Comparison of ENCODE assay signal across 11 cellular contexts in genomic region chr7:44284216-44284615, GRCh38. TPM values are rescaled to one million over a fixed set of nuclear protein-coding genes. Genes with fewer than 3 reads are reported as not detected.
DNase-seq lines count a peak whose midpoint lies in the region; ATAC-seq and TF ChIP-seq lines count a peak whose summit lies in the region.
"Had no signal": no experiment of that assay in that cellular context is flagged by ENCODE, and none has a peak within 500 bp of the region (broad histone marks: within the 10 kb centered on the region; RNA-seq: fewer than 3 reads in every experiment).

No MANE protein-coding gene starts in this region.

- WGBS in esophagus muscularis mucosa: 77% methylated on average over 13 of the region's 13 CpGs

- TF ChIP-seq CTCF in ascending aorta (IDR thresholded peaks at IDR 0.05) (no peak), mesothelial cell of epicardium (IDR thresholded peaks at IDR 0.05; ENCODE audit: unreplicated experiment) (no peak), esophagus muscularis mucosa (IDR thresholded peaks at IDR 0.05) (no peak)

- H3K4me3 ChIP-seq in ascending aorta: no peak overlapping the region
- H3K4me3 ChIP-seq in esophagus muscularis mucosa: no peak overlapping the region
- H3K4me3 ChIP-seq: lung had no signal

- ATAC-seq in GM21381 (IDR thresholded peaks at IDR 0.05; ENCODE audit: unreplicated experiment) (no peak), HG03095 (IDR thresholded peaks at IDR 0.05; ENCODE audit: unreplicated experiment) (no peak)

- peak; percentile 15 for DNase-seq in activated naive CD4-positive, alpha-beta T cell treated with anti-CD3 and anti-CD28 coated beads, Interleukin-2, amount 10 ng/mL, durations not matched to agents 7 days and 5 days
- no peak for DNase-seq in activated naive CD4-positive, alpha-beta T cell treated with Interleukin-2 at 50 U/mL for 16 hours
- DNase-seq in ascending aorta (ENCODE audit: low spot score in 2 of 2): peak; percentile 3 to 61
- peak; percentile 14 to 35 for DNase-seq in mesothelial cell of epicardium (ENCODE audit: low spot score in 2 of 2, unreplicated experiment in 2 of 2)
- DNase-seq in ureter (ENCODE audit: low spot score): peak; percentile 41
- DNase-seq in esophagus muscularis mucosa (ENCODE audit: extremely low spot score): no peak
- DNase-seq: NCI-H2029 had no signal

- H3K4me1 ChIP-seq in ascending aorta: no peaks in the 10 kb centered on the region
- peaks cover 0 to 15% (median 0%) of the 10 kb centered on the region in 4 donors for H3K4me1 ChIP-seq in esophagus muscularis mucosa

- H3K27me3 ChIP-seq in ascending aorta (no peaks in the 10 kb centered on the region), esophagus muscularis mucosa (no peaks in the 10 kb centered on the region)

- H3K27ac Mint-ChIP-seq in activated naive CD4-positive, alpha-beta T cell treated with anti-CD3 and anti-CD28 coated beads, Interleukin-2, amount 10 ng/mL, durations not matched to agents 7 days and 5 days: no peak overlapping the region
- no peak overlapping the region for H3K27ac Mint-ChIP-seq in mesothelial cell of epicardium
- H3K27ac Mint-ChIP-seq: dendritic cell treated with granulocyte-macrophage colony-stimulating factor and Interleukin-4, amounts not matched to agents 40 ng/mL and 50 ng/mL, for 4 days had no signal

- intact Hi-C loops in ascending aorta (cut with DNase I): no loop called here
- intact Hi-C loops in esophagus muscularis mucosa (cut with DNase I): no loop called here

- H3K27ac ChIP-seq in ascending aorta (no peak overlapping the region), esophagus muscularis mucosa (replicated peaks in 1 of 4) (no peak overlapping the region)

- H3K36me3 ChIP-seq in ascending aorta (no peaks in the 10 kb centered on the region), esophagus muscularis mucosa (no peaks in the 10 kb centered on the region)

- no peak for TF ChIP-seq EP300 in esophagus muscularis mucosa (IDR thresholded peaks at IDR 0.05)

- CTCF ChIA-PET in activated naive CD4-positive, alpha-beta T cell treated with anti-CD3 and anti-CD28 coated beads, Interleukin-2, amount 10 ng/mL, durations not matched to agents 7 days and 5 days (lab: Charles Lee): no interaction called here

- H3K4me1 Mint-ChIP-seq in activated naive CD4-positive, alpha-beta T cell treated with anti-CD3 and anti-CD28 coated beads, Interleukin-2, amount 10 ng/mL, durations not matched to agents 7 days and 5 days: no peaks in the 10 kb centered on the region
- H3K4me1 Mint-ChIP-seq in mesothelial cell of epicardium: no peaks in the 10 kb centered on the region

- H3K9me3 Mint-ChIP-seq in activated naive CD4-positive, alpha-beta T cell treated with anti-CD3 and anti-CD28 coated beads, Interleukin-2, amount 10 ng/mL, durations not matched to agents 7 days and 5 days: no peaks in the 10 kb centered on the region
- H3K9me3 Mint-ChIP-seq in mesothelial cell of epicardium: no peaks in the 10 kb centered on the region
- H3K9me3 Mint-ChIP-seq: dendritic cell treated with granulocyte-macrophage colony-stimulating factor and Interleukin-4, amounts not matched to agents 40 ng/mL and 50 ng/mL, for 4 days had no signal

- no peaks in the 10 kb centered on the region for H3K27me3 Mint-ChIP-seq in activated naive CD4-positive, alpha-beta T cell treated with anti-CD3 and anti-CD28 coated beads, Interleukin-2, amount 10 ng/mL, durations not matched to agents 7 days and 5 days
- H3K27me3 Mint-ChIP-seq in mesothelial cell of epicardium (ENCODE audit: low read depth): no peaks in the 10 kb centered on the region
- H3K27me3 Mint-ChIP-seq: dendritic cell treated with granulocyte-macrophage colony-stimulating factor and Interleukin-4, amounts not matched to agents 40 ng/mL and 50 ng/mL, for 4 days had no signal

- TF ChIP-seq POLR2A in esophagus muscularis mucosa (IDR thresholded peaks at IDR 0.05; ENCODE audit: low read depth): no peak

- no peak overlapping the region for H3K4me3 Mint-ChIP-seq in activated naive CD4-positive, alpha-beta T cell treated with anti-CD3 and anti-CD28 coated beads, Interleukin-2, amount 10 ng/mL, durations not matched to agents 7 days and 5 days
- no peak overlapping the region for H3K4me3 Mint-ChIP-seq in mesothelial cell of epicardium
- H3K4me3 Mint-ChIP-seq: dendritic cell treated with granulocyte-macrophage colony-stimulating factor and Interleukin-4, amounts not matched to agents 40 ng/mL and 50 ng/mL, for 4 days had no signal

- no peaks in the 10 kb centered on the region for H3K36me3 Mint-ChIP-seq in activated naive CD4-positive, alpha-beta T cell treated with anti-CD3 and anti-CD28 coated beads, Interleukin-2, amount 10 ng/mL, durations not matched to agents 7 days and 5 days
- H3K36me3 Mint-ChIP-seq in mesothelial cell of epicardium: no peaks in the 10 kb centered on the region

- H3K9me3 ChIP-seq in ascending aorta (no peaks in the 10 kb centered on the region), esophagus muscularis mucosa (no peaks in the 10 kb centered on the region)

RNA-seq across cellular contexts. Expression of gene CAMK2B, which starts 41.2 kb away (rescaled TPM):
- total RNA-seq in ascending aorta: 3.2 TPM
- 1.8 to 1.9 TPM (median 1.9 TPM) in 3 replicates for total RNA-seq in mesothelial cell of epicardium
- total RNA-seq in ureter: not detected
- total RNA-seq in esophagus muscularis mucosa: 1 to 10 TPM in 3 of 4 donors, under 1 TPM in 1; 0.50 to 2.0 (median 1.2) TPM

Comparison
In these comparisons a context has a peak if more than half of its experiments do, and no peak if none do; other contexts are left out.
1. DNase-seq: peak in activated naive CD4-positive, alpha-beta T cell treated with anti-CD3 and anti-CD28 coated beads, Interleukin-2, amount 10 ng/mL, durations not matched to agents 7 days and 5 days (single experiment), ascending aorta (2 of 2), mesothelial cell of epicardium (2 of 2) and ureter (single experiment); none in activated naive CD4-positive, alpha-beta T cell treated with Interleukin-2 at 50 U/mL for 16 hours (single experiment) and esophagus muscularis mucosa (single experiment).